ENCODE assay signal across 13 cellular contexts in genomic region chr9:115498338-115498737, GRCh38.
"Had no signal": no experiment of that assay in that cellular context is flagged by ENCODE, and none has a peak within 500 bp of the region (broad histone marks: within the 10 kb centered on the region; RNA-seq: fewer than 3 reads in every experiment).

No MANE protein-coding gene starts in this region.

- H3K27ac ChIP-seq: gastrocnemius medialis, neural progenitor cell, ovary, thyroid gland, vagina had no signal

- ATAC-seq: activated T-cell treated with anti-CD3 and anti-CD28 coated beads, Interleukin-2, amount 50 U/mL, for 4 hours; gastrocnemius medialis; left ventricle myocardium superior; stimulated activated effector memory CD8-positive, alpha-beta T cell treated with anti-CD3 and anti-CD28 coated beads, Interleukin-12 subunit alpha, Interleukin-12 subunit beta, amount 100 ng/mL, for 72 hours had no signal

- H2AFZ ChIP-seq: neural progenitor cell had no signal

- H3K27me3 ChIP-seq: gastrocnemius medialis, neural progenitor cell, ovary, thyroid gland, vagina had no signal

- H3K4me3 ChIP-seq: gastrocnemius medialis, neural progenitor cell, ovary, thyroid gland, vagina had no signal

- H3K36me3 ChIP-seq: gastrocnemius medialis, neural progenitor cell, ovary, thyroid gland, vagina had no signal

- DNase-seq: activated CD4-positive, alpha-beta memory T cell treated with anti-CD3 and anti-CD28 coated beads for 36 hours; activated effector memory CD4-positive, alpha-beta T cell treated with anti-CD3 and anti-CD28 coated beads, Interleukin-2, amount 50 U/mL, for 16 hours; activated naive CD8-positive, alpha-beta T cell treated with anti-CD3 and anti-CD28 coated beads, Interleukin-2, amount 10 ng/mL, durations not matched to agents 7 days and 5 days; activated T-cell treated with anti-CD3 and anti-CD28 coated beads, Interleukin-2, amount 50 U/mL, for 4 hours; aorta; gastrocnemius medialis; kidney; left ventricle myocardium superior; ovary; thyroid gland had no signal

- H3K4me2 ChIP-seq: neural progenitor cell had no signal

- H3K4me1 ChIP-seq: gastrocnemius medialis, neural progenitor cell, thyroid gland, vagina had no signal

- H3K9me3 ChIP-seq: gastrocnemius medialis, ovary, thyroid gland, vagina had no signal
